In the genomic region with DNA sequence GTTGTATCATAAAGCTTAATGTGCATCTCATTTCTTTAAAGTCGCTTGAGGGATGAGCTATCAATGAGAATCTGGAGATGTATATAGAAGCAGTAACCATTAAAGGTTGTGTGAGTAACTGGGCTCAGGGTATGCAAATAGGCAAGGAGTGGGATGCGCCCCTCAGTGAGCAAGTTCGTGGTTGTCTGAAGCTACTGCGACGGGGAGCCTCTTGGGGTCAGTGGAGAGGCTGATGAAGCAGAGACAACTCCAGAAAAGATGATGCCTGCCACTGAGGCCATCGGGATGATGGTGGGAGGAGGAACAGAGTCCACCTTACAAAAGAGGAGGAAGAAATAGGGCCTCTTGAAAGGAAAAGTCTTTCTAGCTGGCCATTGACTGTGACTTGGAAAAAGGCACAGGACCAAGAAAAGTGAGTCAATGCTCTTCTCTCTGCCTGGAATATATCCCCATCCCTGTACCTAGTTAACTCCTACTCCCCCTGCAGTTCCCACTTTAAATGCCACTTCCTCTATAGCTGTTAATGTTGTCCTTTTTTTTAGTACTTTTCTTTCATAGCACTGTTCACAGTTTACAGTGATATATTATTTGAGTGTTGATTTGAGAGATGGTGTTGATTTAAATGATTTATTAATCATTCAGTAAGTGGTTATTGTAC, we compare ENCODE assay signal across 10 cellular contexts. TPM values are rescaled to one million over a fixed set of nuclear protein-coding genes. Genes with fewer than 3 reads are reported as not detected.
A peak's percentile ranks its signal among the peaks of the same experiment; 100 is the strongest.
DNase-seq lines count a peak whose midpoint lies in the region; ATAC-seq and TF ChIP-seq lines count a peak whose summit lies in the region.
"Had no signal": no experiment of that assay in that cellular context is flagged by ENCODE, and none has a peak within 500 bp of the region (broad histone marks: within the 10 kb centered on the region; RNA-seq: fewer than 3 reads in every experiment).

No MANE protein-coding gene starts in this region.

- WGBS in GM23248 (ENCODE audit: low coverage in 1 of 2, low lambda C conversion rate in 2 of 2, missing lambda C conversion rate in 2 of 2), 2 experiments, result 67 to 73% methylated on average over 6 of the region's 6 CpGs

- DNase-seq in NCI-H526 (lab: John Stamatoyannopoulos, UW) (peak; percentile 7 to 36), NCI-H526 treated with DMSO at 0.1 percent for 48 hours (lab: John Stamatoyannopoulos, UW) (no peak), GM23248 (peak; percentile 24), osteoblast (ENCODE audit: insufficient read length, low spot score, missing footprints) (no peak), kidney glomerular epithelial cell (lab: John Stamatoyannopoulos, UW) (no peak)
- DNase-seq in NK-92 treated with Interleukin-12 subunit alpha and Interleukin-12 subunit beta, amount 100 ng/mL, for 24 hours (lab: John Stamatoyannopoulos, UW), result no peak
- DNase-seq in stimulated activated CD4-positive, alpha-beta T cell treated with anti-CD3 and anti-CD28 coated beads, Interleukin-4, amount 100 ng/mL, for 4 hours, result no peak
- DNase-seq: 8988T, foreskin melanocyte had no signal

- no peak overlapping the region for H3K27ac ChIP-seq in GM23248
- H3K27ac ChIP-seq in osteoblast (ENCODE audit: low read depth, low read length), result no peak overlapping the region

- in situ Hi-C loops in GM23248 (cut with MboI), result no loop called here

- H3K4me1 ChIP-seq in GM23248 (ENCODE audit: insufficient read depth) (no peaks in the 10 kb centered on the region), osteoblast (ENCODE audit: insufficient read depth, low read length) (no peaks in the 10 kb centered on the region)

- no peak for TF ChIP-seq CTCF in osteoblast (IDR thresholded peaks at IDR 0.05; ENCODE audit: extremely low read depth, low read depth, low read length)

- H3K4me3 ChIP-seq in GM23248 (no peak overlapping the region), osteoblast (ENCODE audit: insufficient read depth, low read length) (no peak overlapping the region)

- no peaks in the 10 kb centered on the region for H3K9me3 ChIP-seq in GM23248 (ENCODE audit: low read depth)
- H3K9me3 ChIP-seq in osteoblast (ENCODE audit: low read depth, low read length), result no peaks in the 10 kb centered on the region

- H3K27me3 ChIP-seq in GM23248 (replicated peaks; ENCODE audit: insufficient read depth) (no peaks in the 10 kb centered on the region), osteoblast (ENCODE audit: insufficient read depth, low read length) (no peaks in the 10 kb centered on the region)

- H3F3A ChIP-seq in GM23248 (ENCODE audit: insufficient read depth), result no peaks in the 10 kb centered on the region

- H3K4me2 ChIP-seq in GM23248 (ENCODE audit: unreplicated experiment) (no peak overlapping the region), osteoblast (ENCODE audit: insufficient read depth, low read length) (no peak overlapping the region)

- H3K79me2 ChIP-seq in GM23248 (ENCODE audit: insufficient read depth), result no peaks in the 10 kb centered on the region
- no peaks in the 10 kb centered on the region for H3K79me2 ChIP-seq in osteoblast (ENCODE audit: insufficient read depth, low read length)

- H2AFZ ChIP-seq in GM23248 (no peak overlapping the region), osteoblast (ENCODE audit: low read length) (peak overlapping the region; percentile 3)

- H3K36me3 ChIP-seq in GM23248 (ENCODE audit: low read depth) (no peaks in the 10 kb centered on the region), osteoblast (ENCODE audit: insufficient read depth, low read length) (no peaks in the 10 kb centered on the region)

- peak; percentile 70 for ATAC-seq in HG03558 (IDR thresholded peaks at IDR 0.05; ENCODE audit: extremely low read depth, unreplicated experiment)

- H4K20me1 ChIP-seq in GM23248 (ENCODE audit: insufficient read depth) (no peaks in the 10 kb centered on the region), osteoblast (ENCODE audit: insufficient read depth, low read length) (no peaks in the 10 kb centered on the region)

- no peaks in the 10 kb centered on the region for H3K9me2 ChIP-seq in GM23248 (ENCODE audit: insufficient read depth)

- H3K9ac ChIP-seq in GM23248, result no peak overlapping the region

RNA-seq across cellular contexts. Expression of gene LSM6, which starts 51.4 kb away (rescaled TPM):
- total RNA-seq in GM23248 (2014; rRNA removed; shearing (Covaris generic)), result 28.8 and 32.3 TPM in 2 replicates
- 38.9 and 40.8 TPM in 2 replicates for polyA plus RNA-seq in GM23248 (2016; fragmentation: Nextera tagmentation; extraction: Ambion mirVana)
- 17.0 and 19.7 TPM in 2 replicates for total RNA-seq in osteoblast

Comparison
In these comparisons a context has a peak if more than half of its experiments do, and no peak if none do; other contexts are left out.
1. DNase-seq: peak in NCI-H526 (2 of 2) and GM23248 (single experiment); none in NCI-H526 treated with DMSO at 0.1 percent for 48 hours (single experiment), osteoblast (single experiment), NK-92 treated with Interleukin-12 subunit alpha and Interleukin-12 subunit beta, amount 100 ng/mL, for 24 hours (single experiment), stimulated activated CD4-positive, alpha-beta T cell treated with anti-CD3 and anti-CD28 coated beads, Interleukin-4, amount 100 ng/mL, for 4 hours (0 of 2) and kidney glomerular epithelial cell (single experiment).